In genomic region chr20:33606114-33606771, GRCh38 we compare ENCODE assay signal across 1 cellular context.
TF ChIP-seq lines count a peak whose summit lies in the region.

No MANE protein-coding gene starts in this region.

TF ChIP-seq in GM12878, 131 proteins besides CTCF, POLR2A, EP300 and RAD21 (continued from another document and continues in another):
- no peak for TF ChIP-seq SKIL (IDR thresholded peaks at IDR 0.05; ENCODE audit: low read depth, poor library complexity, severe bottlenecking)
- no peak for TF ChIP-seq ZNF592 (IDR thresholded peaks at IDR 0.05)
- TF ChIP-seq NBN (IDR thresholded peaks at IDR 0.05): 0 out of 2 replicates have a peak, but pooled peaks have one; percentile 41
- TF ChIP-seq MTA2 (IDR thresholded peaks at IDR 0.05; ENCODE audit: low read depth): no peak
- TF ChIP-seq SUZ12 (IDR thresholded peaks at IDR 0.05; ENCODE audit: unreplicated experiment): no peak
- 0 out of 2 replicates have a peak, but pooled peaks have one; percentile 21 for TF ChIP-seq RELB (IDR thresholded peaks at IDR 0.05; ENCODE audit: low read depth)
- no peak for TF ChIP-seq MXI1 (IDR thresholded peaks at IDR 0.05; ENCODE audit: low read depth, low read length)
- no peak for TF ChIP-seq ZSCAN29 (IDR thresholded peaks at IDR 0.05)
- no peak for TF ChIP-seq CBX3 (IDR thresholded peaks at IDR 0.05; ENCODE audit: borderline replicate concordance, low read depth)
- TF ChIP-seq FOS (IDR thresholded peaks at IDR 0.05; ENCODE audit: borderline replicate concordance, extremely low read depth, insufficient read length): no peak
- no peak for TF ChIP-seq CBFB (IDR thresholded peaks at IDR 0.05; ENCODE audit: low read depth)
- TF ChIP-seq SMAD5 (IDR thresholded peaks at IDR 0.05; ENCODE audit: low read depth): no peak
- no peak for TF ChIP-seq BHLHE40 (IDR thresholded peaks at IDR 0.05; ENCODE audit: borderline replicate concordance in 1 of 2, low read depth in 2 of 2, low read length in 1 of 2)
- TF ChIP-seq, protein P1, sequence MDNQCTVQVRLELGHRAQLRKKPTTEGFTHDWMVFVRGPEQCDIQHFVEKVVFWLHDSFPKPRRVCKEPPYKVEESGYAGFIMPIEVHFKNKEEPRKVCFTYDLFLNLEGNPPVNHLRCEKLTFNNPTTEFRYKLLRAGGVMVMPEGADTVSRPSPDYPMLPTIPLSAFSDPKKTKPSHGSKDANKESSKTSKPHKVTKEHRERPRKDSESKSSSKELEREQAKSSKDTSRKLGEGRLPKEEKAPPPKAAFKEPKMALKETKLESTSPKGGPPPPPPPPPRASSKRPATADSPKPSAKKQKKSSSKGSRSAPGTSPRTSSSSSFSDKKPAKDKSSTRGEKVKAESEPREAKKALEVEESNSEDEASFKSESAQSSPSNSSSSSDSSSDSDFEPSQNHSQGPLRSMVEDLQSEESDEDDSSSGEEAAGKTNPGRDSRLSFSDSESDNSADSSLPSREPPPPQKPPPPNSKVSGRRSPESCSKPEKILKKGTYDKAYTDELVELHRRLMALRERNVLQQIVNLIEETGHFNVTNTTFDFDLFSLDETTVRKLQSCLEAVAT (IDR thresholded peaks at IDR 0.05): no peak
- TF ChIP-seq SIN3A (IDR thresholded peaks at IDR 0.05; ENCODE audit: low read depth, low read length): no peak
- no peak for TF ChIP-seq LARP7 (IDR thresholded peaks at IDR 0.05)
- no peak for TF ChIP-seq NRF1 (conservative IDR thresholded peaks at IDR 0.05; ENCODE audit: low read depth, low read length)
- no peak for TF ChIP-seq ZNF207 (IDR thresholded peaks at IDR 0.05; ENCODE audit: borderline replicate concordance)
- TF ChIP-seq DPF2 (IDR thresholded peaks at IDR 0.05): no peak
- no peak for TF ChIP-seq MYB (IDR thresholded peaks at IDR 0.05; ENCODE audit: borderline replicate concordance, low read depth, low read length)
- no peak for TF ChIP-seq SREBF1 (IDR thresholded peaks at IDR 0.05; ENCODE audit: low read length)
- no peak for TF ChIP-seq TCF12 (IDR thresholded peaks at IDR 0.05; ENCODE audit: low read depth, low read length)
- TF ChIP-seq CEBPB (IDR thresholded peaks at IDR 0.05; ENCODE audit: borderline replicate concordance in 1 of 2, low read depth in 2 of 2, low read length in 2 of 2): no peak
- TF ChIP-seq CEBPZ (IDR thresholded peaks at IDR 0.05; ENCODE audit: low read depth, low read length): no peak
- no peak for TF ChIP-seq SMC3 (IDR thresholded peaks at IDR 0.05; ENCODE audit: borderline replicate concordance, low read length)
- TF ChIP-seq BCL11A (IDR thresholded peaks at IDR 0.05; ENCODE audit: low read depth, low read length): peak; percentile 23; the same call in 1 of the 2 replicates
- TF ChIP-seq JUND (IDR thresholded peaks at IDR 0.05; ENCODE audit: low read depth, low read length): no peak
- no peak for TF ChIP-seq SMAD1 (IDR thresholded peaks at IDR 0.05; ENCODE audit: low read depth, partially characterized antibody)
- no peak for TF ChIP-seq KLF5 (IDR thresholded peaks at IDR 0.05; ENCODE audit: partially characterized antibody)
- TF ChIP-seq NR2F1 (conservative IDR thresholded peaks at IDR 0.05): peak; percentile 98
- no peak for TF ChIP-seq BCLAF1 (IDR thresholded peaks at IDR 0.05)
- no peak for TF ChIP-seq SUPT20H (IDR thresholded peaks at IDR 0.05; ENCODE audit: borderline replicate concordance, control insufficient read depth, low read depth, low read length)
- no peak for TF ChIP-seq BMI1 (IDR thresholded peaks at IDR 0.05; ENCODE audit: borderline replicate concordance)
- TF ChIP-seq, protein P2, sequence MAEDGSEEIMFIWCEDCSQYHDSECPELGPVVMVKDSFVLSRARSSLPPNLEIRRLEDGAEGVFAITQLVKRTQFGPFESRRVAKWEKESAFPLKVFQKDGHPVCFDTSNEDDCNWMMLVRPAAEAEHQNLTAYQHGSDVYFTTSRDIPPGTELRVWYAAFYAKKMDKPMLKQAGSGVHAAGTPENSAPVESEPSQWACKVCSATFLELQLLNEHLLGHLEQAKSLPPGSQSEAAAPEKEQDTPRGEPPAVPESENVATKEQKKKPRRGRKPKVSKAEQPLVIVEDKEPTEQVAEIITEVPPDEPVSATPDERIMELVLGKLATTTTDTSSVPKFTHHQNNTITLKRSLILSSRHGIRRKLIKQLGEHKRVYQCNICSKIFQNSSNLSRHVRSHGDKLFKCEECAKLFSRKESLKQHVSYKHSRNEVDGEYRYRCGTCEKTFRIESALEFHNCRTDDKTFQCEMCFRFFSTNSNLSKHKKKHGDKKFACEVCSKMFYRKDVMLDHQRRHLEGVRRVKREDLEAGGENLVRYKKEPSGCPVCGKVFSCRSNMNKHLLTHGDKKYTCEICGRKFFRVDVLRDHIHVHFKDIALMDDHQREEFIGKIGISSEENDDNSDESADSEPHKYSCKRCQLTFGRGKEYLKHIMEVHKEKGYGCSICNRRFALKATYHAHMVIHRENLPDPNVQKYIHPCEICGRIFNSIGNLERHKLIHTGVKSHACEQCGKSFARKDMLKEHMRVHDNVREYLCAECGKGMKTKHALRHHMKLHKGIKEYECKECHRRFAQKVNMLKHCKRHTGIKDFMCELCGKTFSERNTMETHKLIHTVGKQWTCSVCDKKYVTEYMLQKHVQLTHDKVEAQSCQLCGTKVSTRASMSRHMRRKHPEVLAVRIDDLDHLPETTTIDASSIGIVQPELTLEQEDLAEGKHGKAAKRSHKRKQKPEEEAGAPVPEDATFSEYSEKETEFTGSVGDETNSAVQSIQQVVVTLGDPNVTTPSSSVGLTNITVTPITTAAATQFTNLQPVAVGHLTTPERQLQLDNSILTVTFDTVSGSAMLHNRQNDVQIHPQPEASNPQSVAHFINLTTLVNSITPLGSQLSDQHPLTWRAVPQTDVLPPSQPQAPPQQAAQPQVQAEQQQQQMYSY (CRISPR knock-in tag; IDR thresholded peaks at IDR 0.05): no peak
- TF ChIP-seq, protein P3, sequence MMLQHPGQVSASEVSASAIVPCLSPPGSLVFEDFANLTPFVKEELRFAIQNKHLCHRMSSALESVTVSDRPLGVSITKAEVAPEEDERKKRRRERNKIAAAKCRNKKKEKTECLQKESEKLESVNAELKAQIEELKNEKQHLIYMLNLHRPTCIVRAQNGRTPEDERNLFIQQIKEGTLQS (IDR thresholded peaks at IDR 0.05; ENCODE audit: borderline replicate concordance, extremely low read depth, low read depth, low read length): no peak
- TF ChIP-seq, protein P4, sequence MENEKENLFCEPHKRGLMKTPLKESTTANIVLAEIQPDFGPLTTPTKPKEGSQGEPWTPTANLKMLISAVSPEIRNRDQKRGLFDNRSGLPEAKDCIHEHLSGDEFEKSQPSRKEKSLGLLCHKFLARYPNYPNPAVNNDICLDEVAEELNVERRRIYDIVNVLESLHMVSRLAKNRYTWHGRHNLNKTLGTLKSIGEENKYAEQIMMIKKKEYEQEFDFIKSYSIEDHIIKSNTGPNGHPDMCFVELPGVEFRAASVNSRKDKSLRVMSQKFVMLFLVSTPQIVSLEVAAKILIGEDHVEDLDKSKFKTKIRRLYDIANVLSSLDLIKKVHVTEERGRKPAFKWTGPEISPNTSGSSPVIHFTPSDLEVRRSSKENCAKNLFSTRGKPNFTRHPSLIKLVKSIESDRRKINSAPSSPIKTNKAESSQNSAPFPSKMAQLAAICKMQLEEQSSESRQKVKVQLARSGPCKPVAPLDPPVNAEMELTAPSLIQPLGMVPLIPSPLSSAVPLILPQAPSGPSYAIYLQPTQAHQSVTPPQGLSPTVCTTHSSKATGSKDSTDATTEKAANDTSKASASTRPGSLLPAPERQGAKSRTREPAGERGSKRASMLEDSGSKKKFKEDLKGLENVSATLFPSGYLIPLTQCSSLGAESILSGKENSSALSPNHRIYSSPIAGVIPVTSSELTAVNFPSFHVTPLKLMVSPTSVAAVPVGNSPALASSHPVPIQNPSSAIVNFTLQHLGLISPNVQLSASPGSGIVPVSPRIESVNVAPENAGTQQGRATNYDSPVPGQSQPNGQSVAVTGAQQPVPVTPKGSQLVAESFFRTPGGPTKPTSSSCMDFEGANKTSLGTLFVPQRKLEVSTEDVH (IDR thresholded peaks at IDR 0.05; ENCODE audit: low read depth, partially characterized antibody): no peak
